8 cellular contexts compared by ENCODE assay signal in genomic region chr11:94786264-94787126, GRCh38. TPM values are rescaled to one million over a fixed set of nuclear protein-coding genes. Genes with fewer than 3 reads are reported as not detected.
DNase-seq lines count a peak whose midpoint lies in the region; ATAC-seq and TF ChIP-seq lines count a peak whose summit lies in the region.

No MANE protein-coding gene starts in this region.

- DNase-seq in heart right ventricle (no peak), Right ventricle myocardium superior (no peak), SW480 (ENCODE audit: low spot score) (peak; percentile 39), globus pallidus (ENCODE audit: low spot score) (peak; percentile 20), NCI-H187 treated with DMSO at 0.1 percent for 48 hours (lab: John Stamatoyannopoulos, UW) (no peak)
- no peak for DNase-seq in activated naive CD4-positive, alpha-beta T cell (lab: John Stamatoyannopoulos, UW)

- H3K36me3 ChIP-seq in heart right ventricle (no peaks in the 10 kb centered on the region), thymus (ENCODE audit: control insufficient read depth, insufficient read depth) (no peaks in the 10 kb centered on the region)

- TF ChIP-seq CTCF in heart right ventricle (IDR thresholded peaks at IDR 0.05), result peak; percentile 44 to 73 (median 63)

- ATAC-seq in heart right ventricle (peak in 1 of 8 donors; percentile 39), Right ventricle myocardium superior (ENCODE audit: poor library complexity) (no peak), HG03025 (IDR thresholded peaks at IDR 0.05; ENCODE audit: low FRiP score, unreplicated experiment) (peak; percentile 51)

- WGBS in heart right ventricle, 2 donors, result 49 to 53% methylated on average over 10 of the region's 10 CpGs
- WGBS in thymus, result 66% methylated on average over 10 of the region's 10 CpGs

- intact Hi-C loops in heart right ventricle (cut with DNase I) (loop anchor here in 1 of 10 donors (10.0 kb wide), 1 partner anchor 88 kb away; no protein-coding TSS in a partner anchor), Right ventricle myocardium superior (cut with DNase I) (no loop called here)

- peak overlapping the region in 1 of 10 donors; percentile 5 for H3K27ac ChIP-seq in heart right ventricle
- peak overlapping the region; percentile 31 for H3K27ac ChIP-seq in thymus (ENCODE audit: low read depth)

- H3K4me3 ChIP-seq in heart right ventricle (no peak overlapping the region), thymus (ENCODE audit: low read length) (no peak overlapping the region)

- H3K4me1 ChIP-seq in heart right ventricle, result peaks cover 6 to 98% (median 76%) of the 10 kb centered on the region in 9 donors
- peaks cover 24% of the 10 kb centered on the region for H3K4me1 ChIP-seq in thymus (ENCODE audit: control insufficient read depth, insufficient read depth, low read length)

- no peaks in the 10 kb centered on the region for H3K27me3 ChIP-seq in heart right ventricle
- no peaks in the 10 kb centered on the region for H3K27me3 ChIP-seq in thymus (ENCODE audit: control insufficient read depth, insufficient read depth)

- H3K9me3 ChIP-seq in heart right ventricle (no peaks in the 10 kb centered on the region), thymus (ENCODE audit: control insufficient read depth) (no peaks in the 10 kb centered on the region)

RNA-seq across cellular contexts. Expression of gene AMOTL1, which starts 18.3 kb away (rescaled TPM):
- 100 to 1,000 TPM in 2 of 10 donors, 10 to 100 TPM in 8; 30.5 to 115 (median 77.1) TPM for total RNA-seq in heart right ventricle
- polyA plus RNA-seq in heart right ventricle, result 1 to 10 TPM; 3.1 to 8.3 TPM
- total RNA-seq in Right ventricle myocardium superior, result 45.5 TPM
- polyA plus RNA-seq in thymus, result 10.5 TPM

Comparison
In these comparisons a context has a peak if more than half of its experiments do, and no peak if none do; other contexts are left out.
1. DNase-seq: peak in SW480 (single experiment) and globus pallidus (single experiment); none in heart right ventricle (0 of 2), Right ventricle myocardium superior (single experiment), NCI-H187 treated with DMSO at 0.1 percent for 48 hours (single experiment) and activated naive CD4-positive, alpha-beta T cell (0 of 4).